In genomic region chr9:114011313-114011712, GRCh38 we compare ENCODE assay signal across 28 cellular contexts.
DNase-seq lines count a peak whose midpoint lies in the region; ATAC-seq, FAIRE-seq and TF ChIP-seq lines count a peak whose summit lies in the region.
"Had no signal": no experiment of that assay in that cellular context is flagged by ENCODE, and none has a peak within 500 bp of the region (broad histone marks: within the 10 kb centered on the region; RNA-seq: fewer than 3 reads in every experiment).

No MANE protein-coding gene starts in this region.

- 76% methylated on average over 9 of the region's 9 CpGs for WGBS in SK-N-SH (ENCODE audit: low lambda C conversion rate)
- 83 to 92% methylated on average over 9 of the region's 9 CpGs for WGBS in testis, 2 donors

- H3K4me3 ChIP-seq in SK-N-SH (ENCODE audit: low read depth in 2 of 2, low read length in 1 of 2): no peak overlapping the region; a peak in 1 of 4 replicates
- no peak overlapping the region for H3K4me3 ChIP-seq in kidney (ENCODE audit: low read length in 2 of 2)
- no peak overlapping the region for H3K4me3 ChIP-seq in testis
- H3K4me3 ChIP-seq: gastroesophageal sphincter, pancreas, PC-9, right atrium auricular region, smooth muscle cell had no signal

- no peaks in the 10 kb centered on the region for H3F3A ChIP-seq in SK-N-SH (replicated peaks; ENCODE audit: insufficient read depth)

- H3K27ac ChIP-seq in SK-N-SH (ENCODE audit: low read depth in 2 of 2, low read length in 1 of 2): peak overlapping the region in 1 of 2 experiments; percentile 94; a peak in 2 of 4 replicates
- H3K27ac ChIP-seq in kidney (ENCODE audit: low read depth in 2 of 2, low read length in 2 of 2): no peak overlapping the region
- H3K27ac ChIP-seq in testis: no peak overlapping the region
- H3K27ac ChIP-seq: 22Rv1, gastroesophageal sphincter, pancreas, PC-9, right atrium auricular region had no signal

- H3K36me3 ChIP-seq in SK-N-SH (replicated peaks in 1 of 2; ENCODE audit: control insufficient read depth in 1 of 2, insufficient read depth in 2 of 2, low read length in 1 of 2): peaks cover 53 to 58% of the 10 kb centered on the region in 2 experiments
- H3K36me3 ChIP-seq in kidney (ENCODE audit: control insufficient read depth in 1 of 2, insufficient read depth in 2 of 2, low read length in 2 of 2): peaks cover 14 to 20% of the 10 kb centered on the region in 2 donors
- no peaks in the 10 kb centered on the region for H3K36me3 ChIP-seq in testis (ENCODE audit: low read depth, missing control alignments)
- H3K36me3 ChIP-seq: right atrium auricular region had no signal

- CTCF ChIA-PET in SK-N-SH (lab: Yijun Ruan, JAX): interaction anchor here (0.7 to 1.3 kb wide), 2 partner anchors 14 to 21 kb away, joined by 3 read pairs; no protein-coding TSS in a partner anchor

- no peak overlapping the region for H3K4me2 ChIP-seq in SK-N-SH
- H3K4me2 ChIP-seq: PC-9, smooth muscle cell had no signal

- intact Hi-C loops in kidney (cut with DNase I): no loop called here
- intact Hi-C loops in testis (cut with DNase I; ENCODE audit: low total_unique reads): no loop called here

- H3K36me3 Mint-ChIP-seq in T-helper 17 cell (ENCODE audit: low read depth): peaks cover 6% of the 10 kb centered on the region
- peaks cover 5% of the 10 kb centered on the region for H3K36me3 Mint-ChIP-seq in stimulated activated memory B cell treated with anti-CD40 and anti-IgM and Interleukin-4, amounts not matched to agents 10 μg/mL and 1 μg/mL and 100 μg/mL, for 72 hours

- no peaks in the 10 kb centered on the region for H3K4me1 Mint-ChIP-seq in T-helper 17 cell
- H3K4me1 Mint-ChIP-seq in stimulated activated memory B cell treated with anti-CD40 and anti-IgM and Interleukin-4, amounts not matched to agents 10 μg/mL and 1 μg/mL and 100 μg/mL, for 72 hours: no peaks in the 10 kb centered on the region

- H3K79me2 ChIP-seq in SK-N-SH (ENCODE audit: insufficient read depth): no peaks in the 10 kb centered on the region

- H3K9ac ChIP-seq in SK-N-SH (no peak overlapping the region), kidney (ENCODE audit: low read length in 2 of 2) (no peak overlapping the region)

- POLR2A ChIA-PET in SK-N-SH (lab: Yijun Ruan, JAX): no interaction called here

- TF ChIP-seq POLR2A in testis (IDR thresholded peaks at IDR 0.05): no peak

- H4K20me1 ChIP-seq in SK-N-SH (ENCODE audit: insufficient read depth): no peaks in the 10 kb centered on the region

- no peak for TF ChIP-seq CTCF in SK-N-SH (IDR thresholded peaks at IDR 0.05)
- TF ChIP-seq CTCF in kidney (IDR thresholded peaks at IDR 0.05; ENCODE audit: borderline replicate concordance, extremely low read depth, insufficient read depth): no peak
- TF ChIP-seq CTCF in testis (IDR thresholded peaks at IDR 0.05): no peak

- H3K27me3 ChIP-seq in SK-N-SH (ENCODE audit: insufficient read depth) (no peaks in the 10 kb centered on the region), testis (no peaks in the 10 kb centered on the region)
- H3K27me3 ChIP-seq: gastroesophageal sphincter, pancreas, right atrium auricular region had no signal

- peaks cover 8% of the 10 kb centered on the region for H3K9me3 Mint-ChIP-seq in stimulated activated memory B cell treated with anti-CD40 and anti-IgM and Interleukin-4, amounts not matched to agents 10 μg/mL and 1 μg/mL and 100 μg/mL, for 72 hours
- H3K9me3 Mint-ChIP-seq: activated T-cell treated with anti-CD3 and anti-CD28 coated beads, Interleukin-2, amount 50 U/mL, for 72 hours had no signal

- TF ChIP-seq RAD21 in SK-N-SH (IDR thresholded peaks at IDR 0.05; ENCODE audit: low read length): no peak

- H2AFZ ChIP-seq in SK-N-SH (ENCODE audit: low read depth): no peak overlapping the region
- H2AFZ ChIP-seq: PC-9 had no signal

- FAIRE-seq in kidney (lab: Jason Lieb, UNC): no peak
- FAIRE-seq: G401.6, HepG2, pancreas had no signal

- H3K27ac Mint-ChIP-seq in T-helper 17 cell: no peak overlapping the region
- no peak overlapping the region for H3K27ac Mint-ChIP-seq in stimulated activated memory B cell treated with anti-CD40 and anti-IgM and Interleukin-4, amounts not matched to agents 10 μg/mL and 1 μg/mL and 100 μg/mL, for 72 hours
- H3K27ac Mint-ChIP-seq: activated naive CD4-positive, alpha-beta T cell treated with anti-CD3 and anti-CD28 coated beads for 36 hours; activated T-cell treated with anti-CD3 and anti-CD28 coated beads, Interleukin-2, amount 50 U/mL, for 72 hours; stimulated activated naive CD8-positive, alpha-beta T cell treated with anti-CD3 and anti-CD28 coated beads, Interleukin-15, Interleukin-2, amounts not matched to agents 100 ng/mL and 50 ng/mL, for 24 hours had no signal

- H3K4me3 Mint-ChIP-seq in T-helper 17 cell: peak overlapping the region; percentile 26
- no peak overlapping the region for H3K4me3 Mint-ChIP-seq in stimulated activated memory B cell treated with anti-CD40 and anti-IgM and Interleukin-4, amounts not matched to agents 10 μg/mL and 1 μg/mL and 100 μg/mL, for 72 hours
- H3K4me3 Mint-ChIP-seq: activated naive CD4-positive, alpha-beta T cell treated with anti-CD3 and anti-CD28 coated beads for 36 hours; activated T-cell treated with anti-CD3 and anti-CD28 coated beads, Interleukin-2, amount 50 U/mL, for 72 hours; stimulated activated naive CD8-positive, alpha-beta T cell treated with anti-CD3 and anti-CD28 coated beads, Interleukin-15, Interleukin-2, amounts not matched to agents 100 ng/mL and 50 ng/mL, for 24 hours had no signal

- ATAC-seq in SK-N-SH treated with all-trans-retinoic acid at 6 μM for 48 hours (peak; percentile 86), T-helper 17 cell (no peak)
- ATAC-seq in stimulated activated memory B cell treated with anti-CD40 and anti-IgM and Interleukin-4, amounts not matched to agents 10 μg/mL and 1 μg/mL and 100 μg/mL, for 72 hours: no peak
- ATAC-seq: activated T-cell treated with anti-CD3 and anti-CD28 coated beads, Interleukin-2, amount 50 U/mL, for 72 hours; gastroesophageal sphincter; HepG2; left cardiac atrium; pancreas had no signal

- TF ChIP-seq EP300 in SK-N-SH (IDR thresholded peaks at IDR 0.05; ENCODE audit: borderline replicate concordance in 1 of 2, low read depth in 1 of 2, low read length in 1 of 2): peak in 1 of 2 experiments; percentile 62; a peak in 2 of 4 replicates

- no peaks in the 10 kb centered on the region for H3K9me3 ChIP-seq in SK-N-SH
- H3K9me3 ChIP-seq in T-helper 17 cell (ENCODE audit: control insufficient read depth, low read length, poor library complexity, severe bottlenecking): no peaks in the 10 kb centered on the region
- no peaks in the 10 kb centered on the region for H3K9me3 ChIP-seq in kidney (ENCODE audit: control insufficient read depth in 1 of 2, low read length in 2 of 2)
- no peaks in the 10 kb centered on the region for H3K9me3 ChIP-seq in testis
- H3K9me3 ChIP-seq: pancreas, right atrium auricular region had no signal

- H3K9me2 ChIP-seq in SK-N-SH: no peaks in the 10 kb centered on the region

- DNase-seq in SK-N-SH (no peak), T-helper 17 cell (no peak), kidney (peak; percentile 32), testis (peak; percentile 4), NCI-H1694 treated with DMSO at 0.1 percent for 48 hours (lab: John Stamatoyannopoulos, UW) (no peak), NCI-H524 treated with DMSO at 0.1 percent for 48 hours (lab: John Stamatoyannopoulos, UW) (no peak)
- DNase-seq: activated CD4-positive, alpha-beta T cell treated with anti-CD3 and anti-CD28 coated beads for 48 hours; activated naive CD4-positive, alpha-beta T cell treated with anti-CD3 and anti-CD28 coated beads for 36 hours; activated T-cell treated with anti-CD3 and anti-CD28 coated beads, Interleukin-2, amount 50 U/mL, for 72 hours; COR-L47; HCEC 1CT; hippocampal formation; Karpas-422; left cardiac atrium; mammary epithelial cell; PC-9; Right ventricle myocardium superior; stimulated activated CD4-positive, alpha-beta T cell treated with anti-CD3 and anti-CD28 coated beads, Interleukin-1b, Interleukin-23, amount 100 ng/mL, for 48 hours had no signal

- H3K4me1 ChIP-seq in SK-N-SH (ENCODE audit: control insufficient read depth in 1 of 2, insufficient read depth in 2 of 2, low read depth in 1 of 2, low read length in 1 of 2) (peaks cover 0 to 27% of the 10 kb centered on the region in 2 experiments; a peak in 2 of 4 replicates), kidney (ENCODE audit: control insufficient read depth in 1 of 2, insufficient read depth in 1 of 2, low read depth in 1 of 2, low read length in 2 of 2) (no peaks in the 10 kb centered on the region), testis (no peaks in the 10 kb centered on the region)
- H3K4me1 ChIP-seq: gastroesophageal sphincter, pancreas, right atrium auricular region had no signal

- peaks cover 10% of the 10 kb centered on the region for H3K27me3 Mint-ChIP-seq in T-helper 17 cell
- H3K27me3 Mint-ChIP-seq in stimulated activated memory B cell treated with anti-CD40 and anti-IgM and Interleukin-4, amounts not matched to agents 10 μg/mL and 1 μg/mL and 100 μg/mL, for 72 hours: no peaks in the 10 kb centered on the region
- H3K27me3 Mint-ChIP-seq: stimulated activated naive CD8-positive, alpha-beta T cell treated with anti-CD3 and anti-CD28 coated beads, Interleukin-15, Interleukin-2, amounts not matched to agents 100 ng/mL and 50 ng/mL, for 24 hours had no signal

TF ChIP-seq in SK-N-SH treated with all-trans-retinoic acid at 6 μM for 48 hours, 23 proteins besides CTCF, POLR2A, EP300 and RAD21 (continues in another document):
- TF ChIP-seq ZFP30 (CRISPR knock-in tag; IDR thresholded peaks at IDR 0.05) (no peak), ZC3H10 (CRISPR knock-in tag; IDR thresholded peaks at IDR 0.05) (no peak), BACH2 (CRISPR knock-in tag; IDR thresholded peaks at IDR 0.05; ENCODE audit: borderline replicate concordance) (no peak), CSDC2 (CRISPR knock-in tag; IDR thresholded peaks at IDR 0.05) (no peak), ISL1 (CRISPR knock-in tag; IDR thresholded peaks at IDR 0.05) (no peak), TOX (CRISPR knock-in tag; IDR thresholded peaks at IDR 0.05; ENCODE audit: borderline replicate concordance) (no peak), PPARA (CRISPR knock-in tag; IDR thresholded peaks at IDR 0.05; ENCODE audit: borderline replicate concordance) (no peak)

TF ChIP-seq in SK-N-SH, 30 proteins besides CTCF, POLR2A, EP300 and RAD21 (continues in another document):
- no peak for TF ChIP-seq TEAD4 (IDR thresholded peaks at IDR 0.05; ENCODE audit: borderline replicate concordance, insufficient read depth)
- TF ChIP-seq ELF1 (IDR thresholded peaks at IDR 0.05): no peak
- no peak for TF ChIP-seq TCF12 (IDR thresholded peaks at IDR 0.05)
- no peak for TF ChIP-seq MEF2A (IDR thresholded peaks at IDR 0.05; ENCODE audit: borderline replicate concordance, low read depth)
- no peak for TF ChIP-seq RCOR1 (IDR thresholded peaks at IDR 0.05; ENCODE audit: low read length)
- TF ChIP-seq CHD2 (IDR thresholded peaks at IDR 0.05; ENCODE audit: low read length, partially characterized antibody): no peak
- TF ChIP-seq RFX5 (IDR thresholded peaks at IDR 0.05; ENCODE audit: low read length): no peak
- TF ChIP-seq GABPA (IDR thresholded peaks at IDR 0.05; ENCODE audit: low read depth): no peak

Comparison
In these comparisons a context has a peak if more than half of its experiments do, and no peak if none do; other contexts are left out.
1. DNase-seq: peak in kidney (single experiment) and testis (single experiment); none in SK-N-SH (single experiment), T-helper 17 cell (0 of 3), NCI-H1694 treated with DMSO at 0.1 percent for 48 hours (single experiment) and NCI-H524 treated with DMSO at 0.1 percent for 48 hours (single experiment).